ENCODE assay signal across 8 cellular contexts in genomic region chr6:146598785-146599405, GRCh38. TPM values are rescaled to one million over a fixed set of nuclear protein-coding genes. Genes with fewer than 3 reads are reported as not detected.
DNase-seq lines count a peak whose midpoint lies in the region; ATAC-seq and TF ChIP-seq lines count a peak whose summit lies in the region.

TSS of gene ADGB (plus strand) at chr6:146598972. CDS start at chr6:146599041, 69 bp downstream.

- H3K36me3 ChIP-seq in BJ (ENCODE audit: control insufficient read depth, insufficient read depth, low read length) = no peaks in the 10 kb centered on the region
- no peaks in the 10 kb centered on the region for H3K36me3 ChIP-seq in fibroblast of lung (ENCODE audit: control insufficient read depth, insufficient read depth, low read length)
- no peaks in the 10 kb centered on the region for H3K36me3 ChIP-seq in mucosa of rectum (ENCODE audit: control insufficient read depth in 2 of 2, insufficient read depth in 2 of 2, low read length in 2 of 2)
- H3K36me3 ChIP-seq in vagina = no peaks in the 10 kb centered on the region
- H3K36me3 ChIP-seq in OCI-LY7 (ENCODE audit: insufficient read depth, low read length) = no peaks in the 10 kb centered on the region

- DNase-seq in BJ (ENCODE audit: low read depth) = peak; percentile 7
- no peak for DNase-seq in T-helper 17 cell
- DNase-seq in fibroblast of lung (ENCODE audit: low read depth in 2 of 2) = peak; percentile 51 to 62
- DNase-seq in vagina (ENCODE audit: extremely low spot score in 2 of 2) = no peak
- no peak for DNase-seq in OCI-LY7 (ENCODE audit: low spot score)
- no peak for DNase-seq in ureter (ENCODE audit: low spot score)

- H3K27me3 ChIP-seq in BJ (ENCODE audit: control insufficient read depth, insufficient read depth, low read length) = peaks cover 1% of the 10 kb centered on the region
- H3K27me3 ChIP-seq in fibroblast of lung (ENCODE audit: control insufficient read depth, insufficient read depth, low read length) = no peaks in the 10 kb centered on the region
- no peaks in the 10 kb centered on the region for H3K27me3 ChIP-seq in mucosa of rectum (ENCODE audit: control insufficient read depth in 2 of 2, insufficient read depth in 2 of 2, low read length in 2 of 2)
- no peaks in the 10 kb centered on the region for H3K27me3 ChIP-seq in vagina

- H3K27ac Mint-ChIP-seq in T-helper 17 cell = no peak within 1 kb of the TSS

- H3K79me2 ChIP-seq in fibroblast of lung (ENCODE audit: control insufficient read depth, insufficient read depth, low read length) = no peaks in the 10 kb centered on the region
- H3K79me2 ChIP-seq in OCI-LY7 (ENCODE audit: insufficient read depth, low read depth, low read length) = no peaks in the 10 kb centered on the region

- intact Hi-C loops in vagina (cut with DNase I) (no loop called here), OCI-LY7 (cut with micrococcal nuclease; ENCODE audit: unreplicated experiment) (no loop called here)

- H3K9me3 ChIP-seq in T-helper 17 cell (ENCODE audit: control insufficient read depth, low read length, poor library complexity, severe bottlenecking) (no peaks in the 10 kb centered on the region), fibroblast of lung (ENCODE audit: control insufficient read depth, insufficient read depth, low read depth, low read length) (no peaks in the 10 kb centered on the region), mucosa of rectum (ENCODE audit: control insufficient read depth in 2 of 2, low read length in 2 of 2) (no peaks in the 10 kb centered on the region), vagina (no peaks in the 10 kb centered on the region), OCI-LY7 (ENCODE audit: low read length) (no peaks in the 10 kb centered on the region)

- TF ChIP-seq POLR2A in vagina (IDR thresholded peaks at IDR 0.05) = no peak

- BruUV-seq in OCI-LY7 (replicated peaks; lab: Mats Ljungman, UMichigan) = no TSS peak

- peak; percentile 69 for ATAC-seq in HG03432 (IDR thresholded peaks at IDR 0.05; ENCODE audit: unreplicated experiment)
- ATAC-seq in T-helper 17 cell = no peak

- H3K4me1 ChIP-seq in fibroblast of lung (ENCODE audit: control insufficient read depth, extremely low read depth, insufficient read depth, low read length) = no peaks in the 10 kb centered on the region
- peaks cover 8 to 15% of the 10 kb centered on the region in 2 donors for H3K4me1 ChIP-seq in mucosa of rectum (ENCODE audit: control insufficient read depth in 2 of 2, insufficient read depth in 2 of 2, low read length in 2 of 2)
- peaks cover 4% of the 10 kb centered on the region for H3K4me1 ChIP-seq in vagina
- peaks cover 4% of the 10 kb centered on the region for H3K4me1 ChIP-seq in OCI-LY7 (ENCODE audit: insufficient read depth, low read length, poor library complexity, severe bottlenecking)

- POLR2A ChIA-PET in BJ (lab: Charles Lee) = no interaction called here
- POLR2A ChIA-PET in OCI-LY7 (lab: Charles Lee) = no interaction called here

- H2AFZ ChIP-seq in fibroblast of lung (ENCODE audit: low read length) (peak within 1 kb of the TSS; percentile 93), OCI-LY7 (ENCODE audit: low read length) (no peak within 1 kb of the TSS)

- H3K4me2 ChIP-seq in fibroblast of lung (ENCODE audit: extremely low read depth, insufficient read depth, low read length) (peak within 1 kb of the TSS; percentile 85), OCI-LY7 (ENCODE audit: low read length) (no peak within 1 kb of the TSS)

- peaks cover 6% of the 10 kb centered on the region for H3K4me1 Mint-ChIP-seq in T-helper 17 cell

- peak within 1 kb of the TSS; percentile 22 for H3K4me3 Mint-ChIP-seq in T-helper 17 cell

- H3K27ac ChIP-seq in fibroblast of lung (ENCODE audit: insufficient read depth, low read length) (no peak within 1 kb of the TSS), mucosa of rectum (ENCODE audit: low read depth in 2 of 2, low read length in 2 of 2) (peak within 1 kb of the TSS; percentile 62 to 67), vagina (no peak within 1 kb of the TSS), OCI-LY7 (ENCODE audit: low read depth, low read length, poor library complexity, severe bottlenecking) (no peak within 1 kb of the TSS)

- no peak for TF ChIP-seq CTCF in BJ (IDR thresholded peaks at IDR 0.05; ENCODE audit: insufficient read depth, low read depth, low read length)
- TF ChIP-seq CTCF in fibroblast of lung (conservative IDR thresholded peaks at IDR 0.05 in 1 of 2, IDR thresholded peaks at IDR 0.05 in 1 of 2; ENCODE audit: low read depth in 1 of 2, low read length in 2 of 2) = no peak
- no peak for TF ChIP-seq CTCF in vagina (IDR thresholded peaks at IDR 0.05)
- TF ChIP-seq CTCF in OCI-LY7 (conservative IDR thresholded peaks at IDR 0.05; ENCODE audit: low read length) = no peak

- H4K20me1 ChIP-seq in fibroblast of lung (ENCODE audit: control insufficient read depth, extremely low read depth, insufficient read depth, low read length) (no peaks in the 10 kb centered on the region), OCI-LY7 (ENCODE audit: insufficient read depth, low read length) (no peaks in the 10 kb centered on the region)

- H3K4me3 ChIP-seq in BJ (ENCODE audit: low read depth, low read length) (peak within 1 kb of the TSS; percentile 37), fibroblast of lung (replicated peaks in 1 of 4; ENCODE audit: control extremely low read depth in 1 of 4, insufficient read depth in 1 of 4, low read depth in 3 of 4, low read length in 4 of 4) (peak within 1 kb of the TSS; percentile 47 to 58 (median 54)), mucosa of rectum (ENCODE audit: low read length in 2 of 2) (peak within 1 kb of the TSS; percentile 82 to 83), vagina (peak within 1 kb of the TSS; percentile 29), OCI-LY7 (ENCODE audit: low read depth, low read length, poor library complexity, severe bottlenecking) (no peak within 1 kb of the TSS)

- no peaks in the 10 kb centered on the region for H3K36me3 Mint-ChIP-seq in T-helper 17 cell (ENCODE audit: low read depth)

- H3K9me2 ChIP-seq in OCI-LY7 (ENCODE audit: insufficient read depth, low read length) = no peaks in the 10 kb centered on the region

- H3K9ac ChIP-seq in fibroblast of lung (ENCODE audit: insufficient read depth, low read length) = no peak within 1 kb of the TSS
- H3K9ac ChIP-seq in mucosa of rectum (ENCODE audit: low read depth in 1 of 2, low read length in 2 of 2) = peak within 1 kb of the TSS; percentile 10 to 70

- peaks cover 39% of the 10 kb centered on the region for H3K27me3 Mint-ChIP-seq in T-helper 17 cell

- CTCF ChIA-PET in BJ (lab: Yijun Ruan, JAX) (interaction anchor here (1.4 kb wide), 1 partner anchor 14 kb away, joined by 5 read pairs; no protein-coding TSS in a partner anchor), OCI-LY7 (lab: Charles Lee; ENCODE audit: unreplicated experiment) (no interaction called here)

RNA-seq across cellular contexts. Expression of gene ADGB, which starts in this region (rescaled TPM):
- polyA plus RNA-seq in BJ (2011; rRNA removed) = not detected in 2 replicates
- polyA minus RNA-seq in BJ (2011; rRNA and poly(A)+ RNA removed) = not detected in 2 replicates
- total RNA-seq in T-helper 17 cell = not detected
- total RNA-seq in fibroblast of lung = not detected in 2 replicates
- polyA plus RNA-seq in fibroblast of lung = not detected in 2 replicates
- not detected in 2 replicates for polyA plus RNA-seq in fibroblast of lung (2012)
- polyA minus RNA-seq in fibroblast of lung (ENCODE audit: low replicate concordance) = not detected in 2 replicates
- not detected for total RNA-seq in vagina
- not detected in 2 replicates for total RNA-seq in OCI-LY7 (2014; rRNA removed; shearing (Covaris generic))
- not detected in 2 replicates for total RNA-seq in OCI-LY7 (2022)
- total RNA-seq in ureter = not detected

Comparison
In these comparisons a context has a peak if more than half of its experiments do, and no peak if none do; other contexts are left out.
1. Peak in DNase-seq and H3K4me3 ChIP-seq in BJ; RNA of the gene not detected or under 1 TPM.
2. Peak in DNase-seq, H3K4me3 ChIP-seq and H3K4me2 ChIP-seq in fibroblast of lung; RNA of the gene not detected or under 1 TPM.
3. H3K27ac ChIP-seq: peak in mucosa of rectum (2 of 2); none in fibroblast of lung (single experiment), vagina (single experiment) and OCI-LY7 (single experiment).